In the genomic region with DNA sequence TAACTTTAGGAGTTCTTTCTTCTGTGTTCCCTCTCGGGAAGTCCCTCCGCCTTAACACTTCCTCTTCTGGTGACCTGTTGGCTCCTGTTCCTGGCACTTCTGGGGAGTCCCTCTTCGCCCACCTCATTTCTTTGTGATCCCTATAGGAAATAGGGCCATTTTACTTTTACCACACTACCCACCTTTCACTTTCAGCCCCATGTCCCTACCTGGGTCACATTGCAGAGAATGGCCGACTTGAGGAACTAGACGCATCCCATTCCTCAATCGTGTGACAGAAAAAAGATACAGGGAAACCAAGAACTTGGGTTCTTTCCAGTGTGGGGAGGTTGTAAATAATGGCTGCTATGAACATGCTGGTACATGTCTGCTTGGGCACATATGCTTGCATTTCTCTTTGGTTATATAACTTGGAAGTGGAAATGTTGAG, we compare ENCODE assay signal across 1 cellular context.
TF ChIP-seq lines count a peak whose summit lies in the region.

No MANE protein-coding gene starts in this region.

TF ChIP-seq in GM23338, 12 proteins besides CTCF, POLR2A, EP300 and RAD21:
- TF ChIP-seq, protein P1, sequence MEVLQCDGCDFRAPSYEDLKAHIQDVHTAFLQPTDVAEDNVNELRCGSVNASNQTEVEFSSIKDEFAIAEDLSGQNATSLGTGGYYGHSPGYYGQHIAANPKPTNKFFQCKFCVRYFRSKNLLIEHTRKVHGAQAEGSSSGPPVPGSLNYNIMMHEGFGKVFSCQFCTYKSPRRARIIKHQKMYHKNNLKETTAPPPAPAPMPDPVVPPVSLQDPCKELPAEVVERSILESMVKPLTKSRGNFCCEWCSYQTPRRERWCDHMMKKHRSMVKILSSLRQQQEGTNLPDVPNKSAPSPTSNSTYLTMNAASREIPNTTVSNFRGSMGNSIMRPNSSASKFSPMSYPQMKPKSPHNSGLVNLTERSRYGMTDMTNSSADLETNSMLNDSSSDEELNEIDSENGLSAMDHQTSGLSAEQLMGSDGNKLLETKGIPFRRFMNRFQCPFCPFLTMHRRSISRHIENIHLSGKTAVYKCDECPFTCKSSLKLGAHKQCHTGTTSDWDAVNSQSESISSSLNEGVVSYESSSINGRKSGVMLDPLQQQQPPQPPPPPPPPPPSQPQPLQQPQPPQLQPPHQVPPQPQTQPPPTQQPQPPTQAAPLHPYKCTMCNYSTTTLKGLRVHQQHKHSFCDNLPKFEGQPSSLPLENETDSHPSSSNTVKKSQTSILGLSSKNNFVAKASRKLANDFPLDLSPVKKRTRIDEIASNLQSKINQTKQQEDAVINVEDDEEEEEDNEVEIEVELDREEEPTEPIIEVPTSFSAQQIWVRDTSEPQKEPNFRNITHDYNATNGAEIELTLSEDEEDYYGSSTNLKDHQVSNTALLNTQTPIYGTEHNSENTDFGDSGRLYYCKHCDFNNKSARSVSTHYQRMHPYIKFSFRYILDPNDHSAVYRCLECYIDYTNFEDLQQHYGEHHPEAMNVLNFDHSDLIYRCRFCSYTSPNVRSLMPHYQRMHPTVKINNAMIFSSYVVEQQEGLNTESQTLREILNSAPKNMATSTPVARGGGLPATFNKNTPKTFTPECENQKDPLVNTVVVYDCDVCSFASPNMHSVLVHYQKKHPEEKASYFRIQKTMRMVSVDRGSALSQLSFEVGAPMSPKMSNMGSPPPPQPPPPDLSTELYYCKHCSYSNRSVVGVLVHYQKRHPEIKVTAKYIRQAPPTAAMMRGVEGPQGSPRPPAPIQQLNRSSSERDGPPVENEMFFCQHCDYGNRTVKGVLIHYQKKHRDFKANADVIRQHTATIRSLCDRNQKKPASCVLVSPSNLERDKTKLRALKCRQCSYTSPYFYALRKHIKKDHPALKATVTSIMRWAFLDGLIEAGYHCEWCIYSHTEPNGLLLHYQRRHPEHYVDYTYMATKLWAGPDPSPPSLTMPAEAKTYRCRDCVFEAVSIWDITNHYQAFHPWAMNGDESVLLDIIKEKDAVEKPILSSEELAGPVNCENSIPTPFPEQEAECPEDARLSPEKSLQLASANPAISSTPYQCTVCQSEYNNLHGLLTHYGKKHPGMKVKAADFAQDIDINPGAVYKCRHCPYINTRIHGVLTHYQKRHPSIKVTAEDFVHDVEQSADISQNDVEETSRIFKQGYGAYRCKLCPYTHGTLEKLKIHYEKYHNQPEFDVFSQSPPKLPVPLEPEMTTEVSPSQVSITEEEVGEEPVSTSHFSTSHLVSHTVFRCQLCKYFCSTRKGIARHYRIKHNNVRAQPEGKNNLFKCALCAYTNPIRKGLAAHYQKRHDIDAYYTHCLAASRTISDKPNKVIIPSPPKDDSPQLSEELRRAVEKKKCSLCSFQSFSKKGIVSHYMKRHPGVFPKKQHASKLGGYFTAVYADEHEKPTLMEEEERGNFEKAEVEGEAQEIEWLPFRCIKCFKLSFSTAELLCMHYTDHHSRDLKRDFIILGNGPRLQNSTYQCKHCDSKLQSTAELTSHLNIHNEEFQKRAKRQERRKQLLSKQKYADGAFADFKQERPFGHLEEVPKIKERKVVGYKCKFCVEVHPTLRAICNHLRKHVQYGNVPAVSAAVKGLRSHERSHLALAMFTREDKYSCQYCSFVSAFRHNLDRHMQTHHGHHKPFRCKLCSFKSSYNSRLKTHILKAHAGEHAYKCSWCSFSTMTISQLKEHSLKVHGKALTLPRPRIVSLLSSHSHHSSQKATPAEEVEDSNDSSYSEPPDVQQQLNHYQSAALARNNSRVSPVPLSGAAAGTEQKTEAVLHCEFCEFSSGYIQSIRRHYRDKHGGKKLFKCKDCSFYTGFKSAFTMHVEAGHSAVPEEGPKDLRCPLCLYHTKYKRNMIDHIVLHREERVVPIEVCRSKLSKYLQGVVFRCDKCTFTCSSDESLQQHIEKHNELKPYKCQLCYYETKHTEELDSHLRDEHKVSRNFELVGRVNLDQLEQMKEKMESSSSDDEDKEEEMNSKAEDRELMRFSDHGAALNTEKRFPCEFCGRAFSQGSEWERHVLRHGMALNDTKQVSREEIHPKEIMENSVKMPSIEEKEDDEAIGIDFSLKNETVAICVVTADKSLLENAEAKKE (CRISPR knock-in tag; IDR thresholded peaks at IDR 0.05), result no peak
- TF ChIP-seq CREB1 (CRISPR knock-in tag; IDR thresholded peaks at IDR 0.05; ENCODE audit: low read depth) (no peak), POLR2AphosphoS5 (IDR thresholded peaks at IDR 0.05; ENCODE audit: low read depth) (no peak), EZH2 (IDR thresholded peaks at IDR 0.05; ENCODE audit: low read depth, unreplicated experiment) (no peak), EZH2phosphoT487 (IDR thresholded peaks at IDR 0.05; ENCODE audit: unreplicated experiment) (no peak), NANOG (IDR thresholded peaks at IDR 0.05; ENCODE audit: borderline replicate concordance) (no peak), ZNF114 (CRISPR knock-in tag; IDR thresholded peaks at IDR 0.05) (no peak), JUNB (IDR thresholded peaks at IDR 0.05; ENCODE audit: unreplicated experiment) (no peak), STAT1 (IDR thresholded peaks at IDR 0.05; ENCODE audit: unreplicated experiment) (no peak)
- TF ChIP-seq, protein P2, sequence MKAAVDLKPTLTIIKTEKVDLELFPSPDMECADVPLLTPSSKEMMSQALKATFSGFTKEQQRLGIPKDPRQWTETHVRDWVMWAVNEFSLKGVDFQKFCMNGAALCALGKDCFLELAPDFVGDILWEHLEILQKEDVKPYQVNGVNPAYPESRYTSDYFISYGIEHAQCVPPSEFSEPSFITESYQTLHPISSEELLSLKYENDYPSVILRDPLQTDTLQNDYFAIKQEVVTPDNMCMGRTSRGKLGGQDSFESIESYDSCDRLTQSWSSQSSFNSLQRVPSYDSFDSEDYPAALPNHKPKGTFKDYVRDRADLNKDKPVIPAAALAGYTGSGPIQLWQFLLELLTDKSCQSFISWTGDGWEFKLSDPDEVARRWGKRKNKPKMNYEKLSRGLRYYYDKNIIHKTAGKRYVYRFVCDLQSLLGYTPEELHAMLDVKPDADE (IDR thresholded peaks at IDR 0.05), result no peak
- TF ChIP-seq, protein P3, sequence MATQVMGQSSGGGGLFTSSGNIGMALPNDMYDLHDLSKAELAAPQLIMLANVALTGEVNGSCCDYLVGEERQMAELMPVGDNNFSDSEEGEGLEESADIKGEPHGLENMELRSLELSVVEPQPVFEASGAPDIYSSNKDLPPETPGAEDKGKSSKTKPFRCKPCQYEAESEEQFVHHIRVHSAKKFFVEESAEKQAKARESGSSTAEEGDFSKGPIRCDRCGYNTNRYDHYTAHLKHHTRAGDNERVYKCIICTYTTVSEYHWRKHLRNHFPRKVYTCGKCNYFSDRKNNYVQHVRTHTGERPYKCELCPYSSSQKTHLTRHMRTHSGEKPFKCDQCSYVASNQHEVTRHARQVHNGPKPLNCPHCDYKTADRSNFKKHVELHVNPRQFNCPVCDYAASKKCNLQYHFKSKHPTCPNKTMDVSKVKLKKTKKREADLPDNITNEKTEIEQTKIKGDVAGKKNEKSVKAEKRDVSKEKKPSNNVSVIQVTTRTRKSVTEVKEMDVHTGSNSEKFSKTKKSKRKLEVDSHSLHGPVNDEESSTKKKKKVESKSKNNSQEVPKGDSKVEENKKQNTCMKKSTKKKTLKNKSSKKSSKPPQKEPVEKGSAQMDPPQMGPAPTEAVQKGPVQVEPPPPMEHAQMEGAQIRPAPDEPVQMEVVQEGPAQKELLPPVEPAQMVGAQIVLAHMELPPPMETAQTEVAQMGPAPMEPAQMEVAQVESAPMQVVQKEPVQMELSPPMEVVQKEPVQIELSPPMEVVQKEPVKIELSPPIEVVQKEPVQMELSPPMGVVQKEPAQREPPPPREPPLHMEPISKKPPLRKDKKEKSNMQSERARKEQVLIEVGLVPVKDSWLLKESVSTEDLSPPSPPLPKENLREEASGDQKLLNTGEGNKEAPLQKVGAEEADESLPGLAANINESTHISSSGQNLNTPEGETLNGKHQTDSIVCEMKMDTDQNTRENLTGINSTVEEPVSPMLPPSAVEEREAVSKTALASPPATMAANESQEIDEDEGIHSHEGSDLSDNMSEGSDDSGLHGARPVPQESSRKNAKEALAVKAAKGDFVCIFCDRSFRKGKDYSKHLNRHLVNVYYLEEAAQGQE (IDR thresholded peaks at IDR 0.05; ENCODE audit: unreplicated experiment), result no peak
TF ChIP-seq in GM23338: peak in this region for 0.
